1 cellular context compared by ENCODE assay signal in the genomic region with DNA sequence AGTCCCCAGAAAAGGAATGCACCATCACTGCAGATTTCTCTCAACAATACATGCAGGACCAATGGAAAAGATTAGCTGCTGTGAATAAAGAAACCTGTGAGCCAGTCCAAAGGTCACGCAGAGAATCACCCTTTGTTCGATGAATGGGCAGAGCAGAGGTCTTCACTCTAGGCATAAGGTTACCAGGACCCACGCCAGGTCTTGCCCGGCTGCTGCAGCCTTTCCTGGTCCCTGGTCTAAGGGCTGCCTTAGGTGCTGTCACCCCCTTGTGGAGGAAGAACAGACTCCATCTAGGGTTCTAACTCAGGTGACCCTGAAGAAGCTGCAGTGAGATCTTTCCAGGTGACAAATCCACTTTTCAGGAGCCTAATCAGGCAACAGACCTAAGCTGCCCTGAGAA.
TF ChIP-seq lines count a peak whose summit lies in the region.

No MANE protein-coding gene starts in this region.

TF ChIP-seq in HepG2, 621 proteins besides CTCF, POLR2A, EP300 and RAD21 (continued from another document):
- TF ChIP-seq, protein P1, sequence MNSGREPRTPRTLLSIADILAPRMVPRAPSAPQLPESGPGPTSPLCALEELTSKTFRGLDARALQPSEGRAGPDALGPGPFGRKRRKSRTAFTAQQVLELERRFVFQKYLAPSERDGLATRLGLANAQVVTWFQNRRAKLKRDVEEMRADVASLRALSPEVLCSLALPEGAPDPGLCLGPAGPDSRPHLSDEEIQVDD (CRISPR knock-in tag; IDR thresholded peaks at IDR 0.05; ENCODE audit: borderline replicate concordance), result no peak
- TF ChIP-seq HMGA1 (CRISPR knock-in tag; conservative IDR thresholded peaks at IDR 0.05) (no peak), TEAD2 (CRISPR knock-in tag; IDR thresholded peaks at IDR 0.05) (no peak), RFXANK (CRISPR knock-in tag; IDR thresholded peaks at IDR 0.05) (no peak), ZNF562 (CRISPR knock-in tag; IDR thresholded peaks at IDR 0.05; ENCODE audit: borderline replicate concordance) (no peak), ZNF660 (CRISPR knock-in tag; IDR thresholded peaks at IDR 0.05; ENCODE audit: borderline replicate concordance, low read depth) (no peak)
- TF ChIP-seq, protein P2, sequence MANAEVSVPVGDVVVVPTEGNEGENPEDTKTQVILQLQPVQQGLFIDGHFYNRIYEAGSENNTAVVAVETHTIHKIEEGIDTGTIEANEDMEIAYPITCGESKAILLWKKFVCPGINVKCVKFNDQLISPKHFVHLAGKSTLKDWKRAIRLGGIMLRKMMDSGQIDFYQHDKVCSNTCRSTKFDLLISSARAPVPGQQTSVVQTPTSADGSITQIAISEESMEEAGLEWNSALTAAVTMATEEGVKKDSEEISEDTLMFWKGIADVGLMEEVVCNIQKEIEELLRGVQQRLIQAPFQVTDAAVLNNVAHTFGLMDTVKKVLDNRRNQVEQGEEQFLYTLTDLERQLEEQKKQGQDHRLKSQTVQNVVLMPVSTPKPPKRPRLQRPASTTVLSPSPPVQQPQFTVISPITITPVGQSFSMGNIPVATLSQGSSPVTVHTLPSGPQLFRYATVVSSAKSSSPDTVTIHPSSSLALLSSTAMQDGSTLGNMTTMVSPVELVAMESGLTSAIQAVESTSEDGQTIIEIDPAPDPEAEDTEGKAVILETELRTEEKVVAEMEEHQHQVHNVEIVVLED (CRISPR knock-in tag; IDR thresholded peaks at IDR 0.05; ENCODE audit: borderline replicate concordance), result no peak
TF ChIP-seq in HepG2: peak in this region for 53.
